ENCODE assay signal across 2 cellular contexts in the genomic region with DNA sequence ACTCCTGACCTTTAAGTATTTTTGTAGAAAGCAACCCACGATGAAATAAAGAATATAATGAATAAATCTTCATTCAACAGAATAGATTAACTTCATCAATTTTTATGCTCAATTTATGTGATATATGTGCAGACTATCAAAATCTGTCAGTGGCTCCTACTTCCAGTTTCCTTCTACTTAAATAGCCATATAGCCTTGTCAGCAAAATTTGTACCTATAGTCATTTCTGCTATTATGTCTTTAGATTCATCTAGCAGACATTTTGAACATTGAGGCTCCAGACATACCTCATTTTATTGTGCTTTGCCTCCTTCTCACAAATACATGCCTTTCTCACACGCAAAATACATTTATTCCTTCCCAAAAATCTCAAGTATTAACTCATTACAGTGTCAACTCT.
TF ChIP-seq lines count a peak whose summit lies in the region.

No MANE protein-coding gene starts in this region.

TF ChIP-seq in HepG2, 621 proteins besides CTCF, POLR2A, EP300 and RAD21 (continued from another document):
- TF ChIP-seq, protein P1, sequence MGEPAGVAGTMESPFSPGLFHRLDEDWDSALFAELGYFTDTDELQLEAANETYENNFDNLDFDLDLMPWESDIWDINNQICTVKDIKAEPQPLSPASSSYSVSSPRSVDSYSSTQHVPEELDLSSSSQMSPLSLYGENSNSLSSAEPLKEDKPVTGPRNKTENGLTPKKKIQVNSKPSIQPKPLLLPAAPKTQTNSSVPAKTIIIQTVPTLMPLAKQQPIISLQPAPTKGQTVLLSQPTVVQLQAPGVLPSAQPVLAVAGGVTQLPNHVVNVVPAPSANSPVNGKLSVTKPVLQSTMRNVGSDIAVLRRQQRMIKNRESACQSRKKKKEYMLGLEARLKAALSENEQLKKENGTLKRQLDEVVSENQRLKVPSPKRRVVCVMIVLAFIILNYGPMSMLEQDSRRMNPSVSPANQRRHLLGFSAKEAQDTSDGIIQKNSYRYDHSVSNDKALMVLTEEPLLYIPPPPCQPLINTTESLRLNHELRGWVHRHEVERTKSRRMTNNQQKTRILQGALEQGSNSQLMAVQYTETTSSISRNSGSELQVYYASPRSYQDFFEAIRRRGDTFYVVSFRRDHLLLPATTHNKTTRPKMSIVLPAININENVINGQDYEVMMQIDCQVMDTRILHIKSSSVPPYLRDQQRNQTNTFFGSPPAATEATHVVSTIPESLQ (CRISPR knock-in tag; conservative IDR thresholded peaks at IDR 0.05), result no peak
- TF ChIP-seq MAFK (conservative IDR thresholded peaks at IDR 0.05 in 1 of 2, IDR thresholded peaks at IDR 0.05 in 1 of 2; ENCODE audit: low read length in 2 of 2), result peak; percentile 73 to 85
- TF ChIP-seq, protein P2, sequence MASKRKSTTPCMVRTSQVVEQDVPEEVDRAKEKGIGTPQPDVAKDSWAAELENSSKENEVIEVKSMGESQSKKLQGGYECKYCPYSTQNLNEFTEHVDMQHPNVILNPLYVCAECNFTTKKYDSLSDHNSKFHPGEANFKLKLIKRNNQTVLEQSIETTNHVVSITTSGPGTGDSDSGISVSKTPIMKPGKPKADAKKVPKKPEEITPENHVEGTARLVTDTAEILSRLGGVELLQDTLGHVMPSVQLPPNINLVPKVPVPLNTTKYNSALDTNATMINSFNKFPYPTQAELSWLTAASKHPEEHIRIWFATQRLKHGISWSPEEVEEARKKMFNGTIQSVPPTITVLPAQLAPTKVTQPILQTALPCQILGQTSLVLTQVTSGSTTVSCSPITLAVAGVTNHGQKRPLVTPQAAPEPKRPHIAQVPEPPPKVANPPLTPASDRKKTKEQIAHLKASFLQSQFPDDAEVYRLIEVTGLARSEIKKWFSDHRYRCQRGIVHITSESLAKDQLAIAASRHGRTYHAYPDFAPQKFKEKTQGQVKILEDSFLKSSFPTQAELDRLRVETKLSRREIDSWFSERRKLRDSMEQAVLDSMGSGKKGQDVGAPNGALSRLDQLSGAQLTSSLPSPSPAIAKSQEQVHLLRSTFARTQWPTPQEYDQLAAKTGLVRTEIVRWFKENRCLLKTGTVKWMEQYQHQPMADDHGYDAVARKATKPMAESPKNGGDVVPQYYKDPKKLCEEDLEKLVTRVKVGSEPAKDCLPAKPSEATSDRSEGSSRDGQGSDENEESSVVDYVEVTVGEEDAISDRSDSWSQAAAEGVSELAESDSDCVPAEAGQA (IDR thresholded peaks at IDR 0.05; ENCODE audit: low read depth), result no peak
- TF ChIP-seq, protein P2 (CRISPR knock-in tag; IDR thresholded peaks at IDR 0.05; ENCODE audit: borderline replicate concordance), result no peak

TF ChIP-seq in K562, 482 proteins besides CTCF, POLR2A, EP300 and RAD21:
- TF ChIP-seq, protein P3, sequence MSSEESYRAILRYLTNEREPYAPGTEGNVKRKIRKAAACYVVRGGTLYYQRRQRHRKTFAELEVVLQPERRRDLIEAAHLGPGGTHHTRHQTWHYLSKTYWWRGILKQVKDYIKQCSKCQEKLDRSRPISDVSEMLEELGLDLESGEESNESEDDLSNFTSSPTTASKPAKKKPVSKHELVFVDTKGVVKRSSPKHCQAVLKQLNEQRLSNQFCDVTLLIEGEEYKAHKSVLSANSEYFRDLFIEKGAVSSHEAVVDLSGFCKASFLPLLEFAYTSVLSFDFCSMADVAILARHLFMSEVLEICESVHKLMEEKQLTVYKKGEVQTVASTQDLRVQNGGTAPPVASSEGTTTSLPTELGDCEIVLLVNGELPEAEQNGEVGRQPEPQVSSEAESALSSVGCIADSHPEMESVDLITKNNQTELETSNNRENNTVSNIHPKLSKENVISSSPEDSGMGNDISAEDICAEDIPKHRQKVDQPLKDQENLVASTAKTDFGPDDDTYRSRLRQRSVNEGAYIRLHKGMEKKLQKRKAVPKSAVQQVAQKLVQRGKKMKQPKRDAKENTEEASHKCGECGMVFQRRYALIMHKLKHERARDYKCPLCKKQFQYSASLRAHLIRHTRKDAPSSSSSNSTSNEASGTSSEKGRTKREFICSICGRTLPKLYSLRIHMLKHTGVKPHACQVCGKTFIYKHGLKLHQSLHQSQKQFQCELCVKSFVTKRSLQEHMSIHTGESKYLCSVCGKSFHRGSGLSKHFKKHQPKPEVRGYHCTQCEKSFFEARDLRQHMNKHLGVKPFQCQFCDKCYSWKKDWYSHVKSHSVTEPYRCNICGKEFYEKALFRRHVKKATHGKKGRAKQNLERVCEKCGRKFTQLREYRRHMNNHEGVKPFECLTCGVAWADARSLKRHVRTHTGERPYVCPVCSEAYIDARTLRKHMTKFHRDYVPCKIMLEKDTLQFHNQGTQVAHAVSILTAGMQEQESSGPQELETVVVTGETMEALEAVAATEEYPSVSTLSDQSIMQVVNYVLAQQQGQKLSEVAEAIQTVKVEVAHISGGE (CRISPR knock-in tag; IDR thresholded peaks at IDR 0.05), result no peak
- TF ChIP-seq MAFF (IDR thresholded peaks at IDR 0.05; ENCODE audit: low read length) (peak; percentile 42; the same call in 1 of the 2 replicates), RUNX1 (IDR thresholded peaks at IDR 0.05; ENCODE audit: low read depth) (no peak), RBM39 (optimal IDR thresholded peaks at IDR 0.05; ENCODE audit: low read depth, low read length) (no peak), ZNF316 (IDR thresholded peaks at IDR 0.05) (peak; percentile 36; the same call in 1 of the 2 replicates), ZNF175 (CRISPR knock-in tag; IDR thresholded peaks at IDR 0.05; ENCODE audit: low read depth) (no peak), ZNF79 (CRISPR knock-in tag; IDR thresholded peaks at IDR 0.05; ENCODE audit: low read depth) (no peak), CBFA2T3 (IDR thresholded peaks at IDR 0.05) (no peak), ZNF583 (CRISPR knock-in tag; IDR thresholded peaks at IDR 0.05) (no peak), MAFK (IDR thresholded peaks at IDR 0.05; ENCODE audit: low read length) (peak; percentile 60; the same call in 1 of the 2 replicates), SMAD1 (IDR thresholded peaks at IDR 0.05; ENCODE audit: low read depth, low read length, partially characterized antibody) (no peak), RNF2 (IDR thresholded peaks at IDR 0.05) (no peak)
- TF ChIP-seq, protein P4, sequence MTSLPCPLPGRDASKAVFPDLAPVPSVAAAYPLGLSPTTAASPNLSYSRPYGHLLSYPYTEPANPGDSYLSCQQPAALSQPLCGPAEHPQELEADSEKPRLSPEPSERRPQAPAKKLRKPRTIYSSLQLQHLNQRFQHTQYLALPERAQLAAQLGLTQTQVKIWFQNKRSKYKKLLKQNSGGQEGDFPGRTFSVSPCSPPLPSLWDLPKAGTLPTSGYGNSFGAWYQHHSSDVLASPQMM (CRISPR knock-in tag; IDR thresholded peaks at IDR 0.05), result no peak
- TF ChIP-seq, protein P5, sequence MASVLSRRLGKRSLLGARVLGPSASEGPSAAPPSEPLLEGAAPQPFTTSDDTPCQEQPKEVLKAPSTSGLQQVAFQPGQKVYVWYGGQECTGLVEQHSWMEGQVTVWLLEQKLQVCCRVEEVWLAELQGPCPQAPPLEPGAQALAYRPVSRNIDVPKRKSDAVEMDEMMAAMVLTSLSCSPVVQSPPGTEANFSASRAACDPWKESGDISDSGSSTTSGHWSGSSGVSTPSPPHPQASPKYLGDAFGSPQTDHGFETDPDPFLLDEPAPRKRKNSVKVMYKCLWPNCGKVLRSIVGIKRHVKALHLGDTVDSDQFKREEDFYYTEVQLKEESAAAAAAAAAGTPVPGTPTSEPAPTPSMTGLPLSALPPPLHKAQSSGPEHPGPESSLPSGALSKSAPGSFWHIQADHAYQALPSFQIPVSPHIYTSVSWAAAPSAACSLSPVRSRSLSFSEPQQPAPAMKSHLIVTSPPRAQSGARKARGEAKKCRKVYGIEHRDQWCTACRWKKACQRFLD (CRISPR knock-in tag; IDR thresholded peaks at IDR 0.05), result no peak
